In the genomic region with DNA sequence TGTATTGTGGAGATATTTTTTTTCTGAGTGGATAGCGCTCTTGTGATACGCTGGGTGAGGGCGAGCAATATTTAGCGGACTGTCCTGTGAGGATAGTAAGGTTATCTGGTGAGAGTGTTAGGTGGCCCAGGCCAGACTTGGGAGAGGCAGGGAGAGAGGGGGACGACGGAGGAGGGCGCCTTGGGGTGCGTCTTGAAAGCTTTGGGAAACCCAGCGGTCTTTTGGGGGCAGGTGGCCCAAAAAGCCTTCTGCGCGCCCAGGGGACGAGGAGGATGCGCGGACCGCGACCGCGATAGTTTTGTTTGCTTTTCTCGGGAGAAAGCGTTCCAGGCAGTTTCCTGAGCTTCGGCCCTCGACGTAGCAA, we compare ENCODE assay signal across 8 cellular contexts. TPM values are rescaled to one million over a fixed set of nuclear protein-coding genes. Genes with fewer than 3 reads are reported as not detected.
A peak's percentile ranks its signal among the peaks of the same experiment; 100 is the strongest.
DNase-seq lines count a peak whose midpoint lies in the region; ATAC-seq, FAIRE-seq and TF ChIP-seq lines count a peak whose summit lies in the region.

No MANE protein-coding gene starts in this region.

- H2BK120ac ChIP-seq in H1 (replicated peaks; ENCODE audit: low read depth, low read length), result peak overlapping the region; percentile 44

- H4K5ac ChIP-seq in H1 (ENCODE audit: insufficient read length, low read depth, low read length), result peak overlapping the region; percentile 11

- H3K27ac ChIP-seq in H1 (ENCODE audit: low read depth, low read length), result peak overlapping the region; percentile 76; the same call in 1 of the 2 replicates
- H3K27ac ChIP-seq in neural cell (ENCODE audit: low read length), result peak overlapping the region; percentile 83

- H2BK12ac ChIP-seq in H1 (ENCODE audit: low read depth, low read length), result no peak overlapping the region; the same call in 1 of the 2 replicates

- ATAC-seq in HG02973 (IDR thresholded peaks at IDR 0.05; ENCODE audit: unreplicated experiment) (no peak), GM18907 (IDR thresholded peaks at IDR 0.05; ENCODE audit: unreplicated experiment) (no peak), HG02623 (IDR thresholded peaks at IDR 0.05; ENCODE audit: unreplicated experiment) (no peak)

- H3K4ac ChIP-seq in H1 (replicated peaks; ENCODE audit: insufficient read length, low read depth, low read length), result peak overlapping the region; percentile 69

- POLR2A ChIA-PET in H1 (lab: Charles Lee; ENCODE audit: partially characterized antibody), result interaction anchor here (0.6 to 3.3 kb wide), 23 partner anchors 9 to 1013 kb away, joined by 3 to 20 read pairs (median 4); a partner anchor contains a TSS

- peaks cover 4% of the 10 kb centered on the region for H3K79me1 ChIP-seq in H1 (ENCODE audit: low read depth, low read length)

- H3K9ac ChIP-seq in H1 (replicated peaks in 1 of 4; ENCODE audit: extremely low read depth in 1 of 4, low read depth in 3 of 4, low read length in 3 of 4), result peak overlapping the region; percentile 39 to 88 (median 84)
- H3K9ac ChIP-seq in neural cell (ENCODE audit: low read length), result peak overlapping the region; percentile 96

- no peaks in the 10 kb centered on the region for H3K36me3 ChIP-seq in GM06990 (ENCODE audit: control insufficient read depth, insufficient read depth, low read length)
- peaks cover 10% of the 10 kb centered on the region for H3K36me3 ChIP-seq in MG63
- peaks cover 0 to 7% (median 0%) of the 10 kb centered on the region in 4 experiments; a peak in 4 of 8 replicates for H3K36me3 ChIP-seq in H1 (ENCODE audit: control insufficient read depth in 2 of 4, insufficient read depth in 4 of 4, low read length in 3 of 4)
- H3K36me3 ChIP-seq in neural cell (ENCODE audit: insufficient read depth, low read length), result no peaks in the 10 kb centered on the region

- no peak overlapping the region for H3K14ac ChIP-seq in H1 (ENCODE audit: insufficient read length)

- no peak for TF ChIP-seq RAD21 in H1 (IDR thresholded peaks at IDR 0.05 in 1 of 2, conservative IDR thresholded peaks at IDR 0.05 in 1 of 2; ENCODE audit: low read depth in 2 of 2, low read length in 2 of 2)
- no peak for TF ChIP-seq RAD21 in neural cell (conservative IDR thresholded peaks at IDR 0.05)

- peaks cover 17% of the 10 kb centered on the region for H3K23me2 ChIP-seq in H1 (ENCODE audit: low read depth, low read length)

- peak overlapping the region; percentile 85 to 99 for H3K4me2 ChIP-seq in H1 (ENCODE audit: insufficient read depth in 1 of 2, low read depth in 2 of 2, low read length in 2 of 2)
- H3K4me2 ChIP-seq in neural cell (ENCODE audit: low read length), result peak overlapping the region; percentile 6

- H2BK5ac ChIP-seq in H1 (ENCODE audit: low read depth, low read length), result peak overlapping the region; percentile 75; the same call in 1 of the 2 replicates

- H3F3A ChIP-seq in neural cell (ENCODE audit: insufficient read depth, low read length, poor library complexity, severe bottlenecking), result no peaks in the 10 kb centered on the region

- no peaks in the 10 kb centered on the region for H3K9me2 ChIP-seq in neural cell (ENCODE audit: insufficient read depth, low read length)

- H4K20me1 ChIP-seq in H1 (replicated peaks in 1 of 2; ENCODE audit: control insufficient read depth in 1 of 2, insufficient read depth in 2 of 2, low read length in 2 of 2), result peaks cover 2 to 6% of the 10 kb centered on the region in 2 experiments
- no peaks in the 10 kb centered on the region for H4K20me1 ChIP-seq in neural cell (ENCODE audit: insufficient read depth)

- H3K4me3 ChIP-seq in GM06990 (replicated peaks; ENCODE audit: low read depth, low read length), result peak overlapping the region; percentile 79
- H3K4me3 ChIP-seq in MG63, result peak overlapping the region; percentile 75
- peak overlapping the region; percentile 96 to 97 (median 96) for H3K4me3 ChIP-seq in H1 (ENCODE audit: extremely low read depth in 1 of 4, insufficient read depth in 2 of 4, low read depth in 3 of 4, low read length in 4 of 4)
- H3K4me3 ChIP-seq in neural cell (ENCODE audit: low read length), result peak overlapping the region; percentile 96

- H4K8ac ChIP-seq in H1 (ENCODE audit: extremely low read depth, insufficient read depth, low read length), result peak overlapping the region; percentile 76

- H3K9me3 ChIP-seq in MG63 (no peaks in the 10 kb centered on the region), H1 (ENCODE audit: insufficient read depth in 2 of 2, low read depth in 1 of 2, low read length in 1 of 2) (no peaks in the 10 kb centered on the region), neural cell (ENCODE audit: low read length) (no peaks in the 10 kb centered on the region)

- no peak for DNase-seq in GM06990 (ENCODE audit: extremely low read depth, insufficient read length)
- no peak for DNase-seq in MG63
- DNase-seq in H1 (ENCODE audit: low read depth in 1 of 2, low spot score in 2 of 2), result no peak
- no peak for DNase-seq in SK-N-DZ (ENCODE audit: low spot score)

- H2BK20ac ChIP-seq in H1 (ENCODE audit: low read length), result no peak overlapping the region; the same call in 1 of the 2 replicates

- H3K56ac ChIP-seq in H1 (replicated peaks; ENCODE audit: insufficient read length, low read depth, low read length), result peak overlapping the region; percentile 87

- H3K27me3 ChIP-seq in GM06990 (replicated peaks; ENCODE audit: control insufficient read depth, insufficient read depth, low read length) (no peaks in the 10 kb centered on the region), MG63 (no peaks in the 10 kb centered on the region), H1 (replicated peaks in 1 of 4; ENCODE audit: control insufficient read depth in 3 of 4, extremely low read depth in 1 of 4, insufficient read depth in 3 of 4, low read length in 3 of 4) (no peaks in the 10 kb centered on the region; a peak in 1 of 7 replicates), neural cell (ENCODE audit: insufficient read depth, low read depth, low read length) (no peaks in the 10 kb centered on the region)

- WGBS in H1 (ENCODE audit: extremely low coverage in 1 of 2, insufficient coverage in 1 of 2, insufficient read length in 1 of 2, insufficient replicate concordance in 2 of 2, low coverage in 1 of 2, low lambda C conversion rate in 2 of 2, missing lambda C conversion rate in 1 of 2), 2 experiments, result 8% methylated on average over 21 of the region's 23 CpGs; no CpG with 5 or more reads in 1 of the 2 experiments

- no peak overlapping the region for H2AK5ac ChIP-seq in H1 (ENCODE audit: low read depth, low read length)

- peak overlapping the region; percentile 98 for H3K18ac ChIP-seq in H1 (ENCODE audit: extremely low read depth, low read length)

- no peak for TF ChIP-seq EP300 in H1 (IDR thresholded peaks at IDR 0.05; ENCODE audit: borderline replicate concordance in 1 of 2, low read depth in 2 of 2, low read length in 2 of 2)
- TF ChIP-seq EP300 in neural cell (conservative IDR thresholded peaks at IDR 0.05; ENCODE audit: poor library complexity, severe bottlenecking), result no peak

- H3K23ac ChIP-seq in H1 (ENCODE audit: insufficient read length), result no peak overlapping the region

- peaks cover 4 to 15% (median 7%) of the 10 kb centered on the region in 4 experiments; a peak in 5 of 7 replicates for H3K4me1 ChIP-seq in H1 (replicated peaks in 1 of 4; ENCODE audit: control insufficient read depth in 3 of 4, insufficient read depth in 4 of 4, low read length in 3 of 4)

- CTCF ChIA-PET in H1 (lab: Charles Lee; ENCODE audit: partially characterized antibody), result interaction anchor here (0.7 to 2.6 kb wide), 8 partner anchors 9 to 48 kb away, joined by 3 to 12 read pairs (median 4); no protein-coding TSS in a partner anchor

- no peak overlapping the region; the same call in 1 of the 2 replicates for H2AFZ ChIP-seq in H1 (ENCODE audit: low read length)
- H2AFZ ChIP-seq in neural cell (ENCODE audit: low read depth, low read length), result peak overlapping the region; percentile 36

- no peak for TF ChIP-seq POLR2A in H1 (IDR thresholded peaks at IDR 0.05; ENCODE audit: control extremely low read depth in 1 of 2, low read depth in 2 of 2, low read length in 2 of 2)

- H2BK15ac ChIP-seq in H1 (ENCODE audit: low read length), result no peak overlapping the region

- no peak for FAIRE-seq in H1 (lab: Jason Lieb, UNC)

- peak overlapping the region; percentile 72 for H4K91ac ChIP-seq in H1 (replicated peaks; ENCODE audit: insufficient read length, low read length)

- TF ChIP-seq CTCF in GM06990 (IDR thresholded peaks at IDR 0.05; ENCODE audit: insufficient read depth, low read length, poor library complexity, severe bottlenecking) (no peak), H1 (IDR thresholded peaks at IDR 0.05; ENCODE audit: control extremely low read depth in 1 of 3, insufficient read depth in 1 of 3, low read depth in 1 of 3, low read length in 3 of 3) (no peak), neural cell (IDR thresholded peaks at IDR 0.05; ENCODE audit: poor library complexity, severe bottlenecking) (no peak)

- H3K79me2 ChIP-seq in H1 (ENCODE audit: control insufficient read depth in 1 of 2, insufficient read depth in 2 of 2, low read length in 2 of 2), result peaks cover 23 to 41% of the 10 kb centered on the region in 2 experiments
- H3K79me2 ChIP-seq in neural cell (replicated peaks; ENCODE audit: insufficient read depth, low read length), result peaks cover 41% of the 10 kb centered on the region

TF ChIP-seq in H1, 55 proteins besides CTCF, POLR2A, EP300 and RAD21:
- no peak for TF ChIP-seq CREB1 (IDR thresholded peaks at IDR 0.05)
- 0 out of 2 replicates have a peak, but pooled peaks have one; percentile 1 for TF ChIP-seq SUZ12 (IDR thresholded peaks at IDR 0.05; ENCODE audit: low read length)

TF ChIP-seq in neural cell, 6 proteins besides CTCF, POLR2A, EP300 and RAD21 (continues in another document):
- TF ChIP-seq EZH2 (IDR thresholded peaks at IDR 0.05; ENCODE audit: borderline replicate concordance, insufficient read depth, low read length, poor library complexity, severe bottlenecking), result no peak

RNA-seq across cellular contexts. Expression of a gene that starts 0.5 kb away (rescaled TPM):
- total RNA-seq in MG63 (2014; rRNA removed; shearing (Covaris generic); ENCODE audit: low replicate concordance), result 8.6 and 16.9 TPM in 2 replicates
- 54.3 and 58.4 TPM in 2 replicates for total RNA-seq in H1 (2021; fragmentation: NEBNext Ultra II Directional; extraction: Animal tissue kit (Norgen Biotek cat#: 25700))
- polyA plus RNA-seq in H1 (2011; rRNA removed), result 34.1 and 40.8 TPM in 2 replicates
- 32.1 TPM for polyA plus RNA-seq in H1 (2011; cell fraction: cytosol; rRNA removed)
- polyA plus RNA-seq in H1 (2011; cell fraction: nucleus; rRNA removed), result 89.8 TPM
- 34.8 to 37.2 TPM (median 35.4 TPM) in 4 replicates for polyA plus RNA-seq in H1 (2012, experiment 1 of 2)
- 6.6 TPM for polyA plus RNA-seq in H1 (2012, experiment 2 of 2)
- polyA plus RNA-seq in H1 (2013, experiment 1 of 2), result 30.6 TPM
- 27.4 TPM for polyA plus RNA-seq in H1 (2013, experiment 2 of 2)
- polyA minus RNA-seq in H1 (2011; rRNA and poly(A)+ RNA removed), result 83.3 and 93.4 TPM in 2 replicates
- 48.6 TPM for polyA minus RNA-seq in H1 (2011; cell fraction: cytosol; rRNA and poly(A)+ RNA removed)
- 189 TPM for polyA minus RNA-seq in H1 (2011; cell fraction: nucleus; rRNA and poly(A)+ RNA removed)
- 33.8 and 41.1 TPM in 2 replicates for polyA plus RNA-seq in neural cell
- 85.7 and 118 TPM in 2 replicates for polyA minus RNA-seq in neural cell
- 52.1 and 66.3 TPM in 2 replicates for polyA plus RNA-seq in SK-N-DZ (2014; cell fraction: cytosol; rRNA removed)
- polyA plus RNA-seq in SK-N-DZ (2014; cell fraction: nucleus; rRNA removed), result 62.1 and 73.0 TPM in 2 replicates
